31 cellular contexts compared by ENCODE assay signal in the genomic region with DNA sequence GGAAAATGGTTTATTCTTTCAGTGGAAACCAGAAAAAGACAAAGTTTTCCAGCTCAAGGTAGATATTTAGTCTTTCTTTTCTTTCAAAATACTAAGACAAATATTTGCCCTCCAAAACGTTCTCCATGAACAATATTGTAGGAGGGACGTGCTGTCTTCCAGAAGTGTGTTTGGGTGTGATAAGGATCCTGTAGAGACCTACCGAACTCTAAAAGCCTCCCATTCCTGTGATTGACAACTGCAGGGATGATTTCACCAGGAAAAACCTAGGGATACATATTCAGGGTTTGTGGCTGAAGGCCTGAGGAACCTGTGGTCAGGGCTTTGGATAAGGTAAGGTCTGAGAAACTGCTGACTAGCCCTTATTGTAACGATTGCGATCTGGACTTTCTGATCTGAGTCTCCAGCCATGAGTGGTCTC.
"Had no signal": no experiment of that assay in that cellular context is flagged by ENCODE, and none has a peak within 500 bp of the region (broad histone marks: within the 10 kb centered on the region; RNA-seq: fewer than 3 reads in every experiment).

No MANE protein-coding gene starts in this region.

- H3K4me3 Mint-ChIP-seq: natural killer cell; nephron; neural progenitor cell; stimulated activated memory B cell treated with anti-CD40 and anti-IgM and Interleukin-4, amounts not matched to agents 10 μg/mL and 1 μg/mL and 100 μg/mL, for 72 hours; stimulated activated naive CD8-positive, alpha-beta T cell treated with anti-CD3 and anti-CD28 coated beads, Interleukin-15, amount 100 ng/mL, for 72 hours; type B pancreatic cell had no signal

- DNase-seq: natural killer cell; occipital lobe; ovary; posterior cingulate gyrus; psoas muscle; right cardiac atrium; spleen; stimulated activated CD4-positive, alpha-beta T cell treated with anti-CD3 and anti-CD28 coated beads, Interleukin-12 subunit alpha, Interleukin-12 subunit beta, amount 100 ng/mL, for 4 hours; stimulated activated CD4-positive, alpha-beta T cell treated with anti-CD3 and anti-CD28 coated beads, Interleukin-1b, Interleukin-23, amount 100 ng/mL, for 48 hours; stimulated activated CD4-positive, alpha-beta T cell treated with anti-CD3 and anti-CD28 coated beads, Interleukin-4, amount 100 ng/mL, for 1 hour; stimulated activated CD4-positive, alpha-beta T cell treated with anti-CD3 and anti-CD28 coated beads, Interleukin-4, amount 100 ng/mL, for 4 hours; stimulated activated CD8-positive, alpha-beta memory T cell treated with anti-CD3 and anti-CD28 coated beads, Interleukin-4, amount 100 ng/mL, for 48 hours; stimulated activated naive CD4-positive, alpha-beta T cell; stimulated activated naive CD8-positive, alpha-beta T cell treated with anti-CD3 and anti-CD28 coated beads, Interleukin-15, amount 100 ng/mL, for 72 hours; stimulated activated naive CD8-positive, alpha-beta T cell treated with anti-CD3 and anti-CD28 coated beads, Interleukin-15, Interleukin-2, amounts not matched to agents 100 U/mL and 50 U/mL, for 24 hours; substantia nigra; testis; tibial artery; transverse colon; upper lobe of right lung; uterus had no signal

- H3K27ac Mint-ChIP-seq: natural killer cell; nephron; neural progenitor cell; progenitor cell of endocrine pancreas; stimulated activated memory B cell treated with anti-CD40 and anti-IgM and Interleukin-4, amounts not matched to agents 10 μg/mL and 1 μg/mL and 100 μg/mL, for 72 hours; stimulated activated naive CD8-positive, alpha-beta T cell treated with anti-CD3 and anti-CD28 coated beads, Interleukin-15, amount 100 ng/mL, for 72 hours; type B pancreatic cell had no signal

- H3K4me2 ChIP-seq: neural progenitor cell, smooth muscle cell had no signal

- H3K79me2 ChIP-seq: parathyroid adenoma had no signal

- H3K36me3 ChIP-seq: neural progenitor cell, ovary, spleen, suprapubic skin, tibial artery, transverse colon, upper lobe of right lung, uterus had no signal

- H3K27me3 Mint-ChIP-seq: stimulated activated memory B cell treated with anti-CD40 and anti-IgM and Interleukin-4, amounts not matched to agents 10 μg/mL and 1 μg/mL and 100 μg/mL, for 72 hours had no signal

- H3K27ac ChIP-seq: neural progenitor cell, ovary, parathyroid adenoma, psoas muscle, skin epidermis, spleen, suprapubic skin, testis, tibial artery, transverse colon, upper lobe of right lung, uterus had no signal

- H3K27me3 ChIP-seq: neural progenitor cell, ovary, suprapubic skin, testis, tibial artery, transverse colon, upper lobe of right lung, uterus had no signal

- H3K4me1 Mint-ChIP-seq: natural killer cell; nephron; neural progenitor cell; stimulated activated memory B cell treated with anti-CD40 and anti-IgM and Interleukin-4, amounts not matched to agents 10 μg/mL and 1 μg/mL and 100 μg/mL, for 72 hours; stimulated activated naive CD8-positive, alpha-beta T cell treated with anti-CD3 and anti-CD28 coated beads, Interleukin-15, amount 100 ng/mL, for 72 hours had no signal

- H2AFZ ChIP-seq: neural progenitor cell, parathyroid adenoma had no signal

- ATAC-seq: natural killer cell; psoas muscle; right cardiac atrium; sciatic nerve; stimulated activated memory B cell treated with anti-CD40 and anti-IgM and Interleukin-4, amounts not matched to agents 10 μg/mL and 1 μg/mL and 100 μg/mL, for 72 hours; stimulated activated naive CD8-positive, alpha-beta T cell treated with anti-CD3 and anti-CD28 coated beads, Interleukin-15, amount 100 ng/mL, for 72 hours; stimulated activated naive CD8-positive, alpha-beta T cell treated with anti-CD3 and anti-CD28 coated beads, Interleukin-15, Interleukin-2, amounts not matched to agents 100 U/mL and 50 U/mL, for 24 hours; upper lobe of right lung had no signal

- H3K9me3 Mint-ChIP-seq: neural progenitor cell; stimulated activated naive CD8-positive, alpha-beta T cell treated with anti-CD3 and anti-CD28 coated beads, Interleukin-15, amount 100 ng/mL, for 72 hours; type B pancreatic cell had no signal

- H3K36me3 Mint-ChIP-seq: natural killer cell; neural progenitor cell; stimulated activated memory B cell treated with anti-CD40 and anti-IgM and Interleukin-4, amounts not matched to agents 10 μg/mL and 1 μg/mL and 100 μg/mL, for 72 hours; type B pancreatic cell had no signal

- H3K4me3 ChIP-seq: neural progenitor cell, ovary, psoas muscle, skin epidermis, smooth muscle cell, spleen, suprapubic skin, testis, tibial artery, transverse colon, upper lobe of right lung, uterus had no signal

- H3K9ac ChIP-seq: neural progenitor cell, parathyroid adenoma had no signal

- H3K4me1 ChIP-seq: neural progenitor cell, parathyroid adenoma, psoas muscle, spleen, suprapubic skin, testis, tibial artery, transverse colon, upper lobe of right lung, uterus had no signal

- H3K9me3 ChIP-seq: ovary, psoas muscle, suprapubic skin, testis, transverse colon, upper lobe of right lung, uterus had no signal
